23 cellular contexts compared by ENCODE assay signal in the genomic region with DNA sequence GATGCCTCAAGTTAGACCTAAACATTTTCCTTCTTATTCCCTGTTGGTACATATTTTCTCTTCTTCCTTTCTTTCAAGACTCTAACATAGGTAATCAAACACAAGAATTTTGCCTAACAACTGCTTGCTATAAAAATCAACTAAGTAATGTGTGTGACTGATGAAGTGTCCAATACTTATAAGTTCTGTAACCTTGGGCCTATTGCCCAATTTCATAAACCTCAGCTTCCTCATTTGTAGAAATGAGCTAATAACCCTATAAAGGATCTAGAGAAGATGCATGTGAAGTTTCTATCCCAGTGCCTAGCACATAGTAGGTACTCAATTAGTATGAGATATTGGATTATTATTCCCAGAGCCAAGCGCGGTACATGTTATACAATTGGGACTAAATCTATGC.
"Had no signal": no experiment of that assay in that cellular context is flagged by ENCODE, and none has a peak within 500 bp of the region (broad histone marks: within the 10 kb centered on the region; RNA-seq: fewer than 3 reads in every experiment).

No MANE protein-coding gene starts in this region.

- ATAC-seq: effector memory CD8-positive, alpha-beta T cell; foreskin keratinocyte; left cardiac atrium; left ventricle myocardium superior; natural killer cell treated with Interleukin-12 subunit alpha and Interleukin-12 subunit beta and Interleukin-15 and Interleukin-18, amount 100 ng/mL, for 72 hours had no signal

- H3K27me3 Mint-ChIP-seq: dendritic cell treated with granulocyte-macrophage colony-stimulating factor and Interleukin-4, amounts not matched to agents 40 ng/mL and 50 ng/mL, for 4 days had no signal

- H3K4me3 ChIP-seq: esophagus squamous epithelium, lung, neural progenitor cell, ovary, right atrium auricular region, sigmoid colon, skin epidermis, stomach, thoracic aorta, transverse colon had no signal

- H3K4me2 ChIP-seq: neural progenitor cell had no signal

- H2AFZ ChIP-seq: neural progenitor cell had no signal

- H3K36me3 Mint-ChIP-seq: natural killer cell treated with Interleukin-12 subunit alpha and Interleukin-12 subunit beta and Interleukin-15 and Interleukin-18, amount 100 ng/mL, for 72 hours; neural progenitor cell had no signal

- H3K4me1 ChIP-seq: esophagus squamous epithelium, foreskin keratinocyte, right atrium auricular region, sigmoid colon, stomach, transverse colon had no signal

- H3K4me3 Mint-ChIP-seq: dendritic cell treated with granulocyte-macrophage colony-stimulating factor and Interleukin-4, amounts not matched to agents 40 ng/mL and 50 ng/mL, for 4 days; effector memory CD8-positive, alpha-beta T cell; natural killer cell treated with Interleukin-12 subunit alpha and Interleukin-12 subunit beta and Interleukin-15 and Interleukin-18, amount 100 ng/mL, for 72 hours; neural progenitor cell had no signal

- H3K27ac Mint-ChIP-seq: dendritic cell treated with granulocyte-macrophage colony-stimulating factor and Interleukin-4, amounts not matched to agents 40 ng/mL and 50 ng/mL, for 4 days; effector memory CD8-positive, alpha-beta T cell; natural killer cell treated with Interleukin-12 subunit alpha and Interleukin-12 subunit beta and Interleukin-15 and Interleukin-18, amount 100 ng/mL, for 72 hours; neural progenitor cell had no signal

- H3K36me3 ChIP-seq: esophagus squamous epithelium, neural progenitor cell, ovary, right atrium auricular region, sigmoid colon, stomach, thoracic aorta, transverse colon had no signal

- H3K9me3 ChIP-seq: esophagus squamous epithelium, ovary, right atrium auricular region, sigmoid colon, stomach, thoracic aorta, transverse colon had no signal

- H3K9ac ChIP-seq: neural progenitor cell had no signal

- H3K27ac ChIP-seq: epithelial cell of prostate, esophagus squamous epithelium, foreskin keratinocyte, neural progenitor cell, ovary, right atrium auricular region, sigmoid colon, skin epidermis, stomach, thoracic aorta, transverse colon had no signal

- DNase-seq: effector memory CD8-positive, alpha-beta T cell; esophagus squamous epithelium; foreskin keratinocyte; kidney; left cardiac atrium; left ventricle myocardium superior; mesenchymal stem cell; midbrain; nucleus accumbens; ovary; sigmoid colon; stimulated activated naive CD4-positive, alpha-beta T cell; stomach; substantia nigra; transverse colon had no signal

- H3K27me3 ChIP-seq: esophagus squamous epithelium, foreskin keratinocyte, neural progenitor cell, ovary, right atrium auricular region, sigmoid colon, stomach, transverse colon had no signal

- H3K9me3 Mint-ChIP-seq: dendritic cell treated with granulocyte-macrophage colony-stimulating factor and Interleukin-4, amounts not matched to agents 40 ng/mL and 50 ng/mL, for 4 days; effector memory CD8-positive, alpha-beta T cell; natural killer cell treated with Interleukin-12 subunit alpha and Interleukin-12 subunit beta and Interleukin-15 and Interleukin-18, amount 100 ng/mL, for 72 hours; neural progenitor cell had no signal
